9 cellular contexts compared by ENCODE assay signal in genomic region chr12:48789858-48790326, GRCh38. TPM values are rescaled to one million over a fixed set of nuclear protein-coding genes. Genes with fewer than 3 reads are reported as not detected.
DNase-seq lines count a peak whose midpoint lies in the region; ATAC-seq, FAIRE-seq and TF ChIP-seq lines count a peak whose summit lies in the region.
"Had no signal": no experiment of that assay in that cellular context is flagged by ENCODE, and none has a peak within 500 bp of the region (broad histone marks: within the 10 kb centered on the region; RNA-seq: fewer than 3 reads in every experiment).

No MANE protein-coding gene starts in this region.

- DNase-seq in GM19239 (ENCODE audit: insufficient read length, low spot score) (no peak), T-cell (no peak), BE2C (no peak), NCI-H510A (lab: John Stamatoyannopoulos, UW) (no peak), hepatic stellate cell (ENCODE audit: low spot score) (no peak)

- ATAC-seq in T-cell (replicated peaks in 1 of 4): no peak
- ATAC-seq in HG03354 (IDR thresholded peaks at IDR 0.05; ENCODE audit: poor library complexity, severe bottlenecking, unreplicated experiment): no peak

- H3K4me1 ChIP-seq in skeletal muscle tissue (ENCODE audit: control insufficient read depth in 3 of 3, insufficient read depth in 3 of 3, low read length in 3 of 3) (peaks cover 15 to 24% (median 17%) of the 10 kb centered on the region in 3 donors), BE2C (peaks cover 18% of the 10 kb centered on the region)

- H3K4me3 ChIP-seq in iPS-11a (ENCODE audit: low read depth, low read length) (peak overlapping the region; percentile 14), skeletal muscle tissue (ENCODE audit: low read length in 3 of 3) (peak overlapping the region in 2 of 3 donors; percentile 48 to 82), BE2C (ENCODE audit: low read depth, low read length) (no peak overlapping the region; the same call in 1 of the 2 replicates)

- FAIRE-seq in GM19239 (lab: Jason Lieb, UNC): peak; percentile 45

- H3K9ac ChIP-seq in skeletal muscle tissue (ENCODE audit: low read depth in 1 of 3, low read length in 3 of 3): no peak overlapping the region

- no peaks in the 10 kb centered on the region for H3K36me3 ChIP-seq in skeletal muscle tissue (ENCODE audit: control insufficient read depth in 3 of 3, insufficient read depth in 3 of 3, low read length in 3 of 3)
- H3K36me3 ChIP-seq in BE2C: no peaks in the 10 kb centered on the region
- H3K36me3 ChIP-seq: neutrophil had no signal

- H3K36me3 Mint-ChIP-seq in T-cell: no peaks in the 10 kb centered on the region

- H3K27me3 ChIP-seq in skeletal muscle tissue (ENCODE audit: control insufficient read depth in 3 of 3, insufficient read depth in 3 of 3, low read length in 3 of 3) (no peaks in the 10 kb centered on the region), BE2C (no peaks in the 10 kb centered on the region)

- H3K27ac Mint-ChIP-seq in T-cell: no peak overlapping the region

- H3K9me3 ChIP-seq in skeletal muscle tissue (ENCODE audit: control insufficient read depth in 3 of 3, low read length in 3 of 3) (no peaks in the 10 kb centered on the region), BE2C (no peaks in the 10 kb centered on the region)
- H3K9me3 ChIP-seq: neutrophil had no signal

- H3K4me1 Mint-ChIP-seq in T-cell: peaks cover 5 to 18% (median 14%) of the 10 kb centered on the region in 3 donors

- H3K27me3 Mint-ChIP-seq in T-cell: peaks cover 48 to 51% of the 10 kb centered on the region in 2 donors

- CTCF ChIA-PET in T-cell (lab: Charles Lee): interaction anchor here in 1 of 2 donors (0.6 to 0.8 kb wide), 3 partner anchors 10 to 1630 kb away, joined by 3 to 7 read pairs (median 5); no protein-coding TSS in a partner anchor

- peak overlapping the region; percentile 3 to 73 (median 34) for H3K4me3 Mint-ChIP-seq in T-cell

- H3K27ac ChIP-seq in skeletal muscle tissue (ENCODE audit: low read depth, low read length): no peak overlapping the region
- H3K27ac ChIP-seq: neutrophil had no signal

- TF ChIP-seq CTCF in BE2C (IDR thresholded peaks at IDR 0.05; ENCODE audit: low read depth, low read length): no peak

- POLR2A ChIA-PET in T-cell (lab: Charles Lee): no interaction called here

- H3K9me3 Mint-ChIP-seq in T-cell: no peaks in the 10 kb centered on the region

RNA-seq across cellular contexts. Expression of gene ADCY6, which starts 1.0 kb away (rescaled TPM):
- total RNA-seq in T-cell (under 1 TPM in 4 of 5 donors, not detected in 1; 0.10 to 0.76 (median 0.66) TPM), skeletal muscle tissue (37.6 TPM)
- 142 TPM for polyA plus RNA-seq in BE2C (2012; ENCODE audit: insufficient read depth, insufficient read length, low read depth)

RNA-seq across cellular contexts. Expression of gene CACNB3, which starts 28.4 kb away (rescaled TPM):
- total RNA-seq in T-cell (10 to 100 TPM in 2 of 5 donors, 1 to 10 TPM in 3; 4.3 to 12.4 (median 8.9) TPM), skeletal muscle tissue (4.2 TPM)
- polyA plus RNA-seq in BE2C (2012; ENCODE audit: insufficient read depth, insufficient read length, low read depth): 15.5 TPM

Comparison
In these comparisons a context has a peak if more than half of its experiments do, and no peak if none do; other contexts are left out.
1. RNA of gene ADCY6, which starts 1.0 kb away (total RNA-seq): 37.6 TPM in skeletal muscle tissue (single experiment); 0.10 to 0.76 TPM in T-cell; every median in the first group is over 10 times any median in the second.